28 cellular contexts compared by ENCODE assay signal in the genomic region with DNA sequence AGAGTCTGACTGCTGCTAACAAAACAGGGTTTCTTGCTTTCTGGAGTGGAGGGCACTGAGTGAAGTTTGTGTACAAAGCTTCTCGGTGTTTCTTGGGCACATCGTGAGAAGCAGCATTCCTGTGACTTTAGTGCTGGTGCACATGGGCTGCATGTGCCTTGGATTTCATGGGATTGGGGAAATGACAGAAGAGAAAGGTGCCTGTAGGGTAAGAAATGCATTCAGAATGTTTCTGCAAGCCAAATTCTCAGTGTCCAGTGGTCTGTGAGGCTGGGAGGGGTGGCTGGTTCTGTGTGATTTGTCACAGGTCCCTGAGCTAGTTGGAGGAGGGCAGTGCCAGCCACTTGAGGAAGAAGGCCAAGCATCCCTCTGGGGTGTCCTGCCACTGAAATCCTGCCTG.
"Had no signal": no experiment of that assay in that cellular context is flagged by ENCODE, and none has a peak within 500 bp of the region (broad histone marks: within the 10 kb centered on the region; RNA-seq: fewer than 3 reads in every experiment).

No MANE protein-coding gene starts in this region.

- H3K9me3 Mint-ChIP-seq: natural killer cell treated with Interleukin-12 subunit alpha and Interleukin-12 subunit beta and Interleukin-15 and Interleukin-18, amount 100 ng/mL, for 72 hours; neural progenitor cell; stimulated activated naive CD8-positive, alpha-beta T cell treated with anti-CD3 and anti-CD28 coated beads, Interleukin-15, Interleukin-2, amounts not matched to agents 100 ng/mL and 50 ng/mL, for 24 hours; type B pancreatic cell had no signal

- DNase-seq: naive B cell; naive thymus-derived CD8-positive, alpha-beta T cell; occipital lobe; ovary; posterior cingulate gyrus; psoas muscle; right cardiac atrium; right lobe of liver; sigmoid colon; small intestine; stimulated activated CD4-positive, alpha-beta T cell treated with anti-CD3 and anti-CD28 coated beads, Interleukin-15, amount 100 ng/mL, for 24 hours; stimulated activated CD4-positive, alpha-beta T cell treated with anti-CD3 and anti-CD28 coated beads, Interleukin-2, amount 100 ng/mL, for 24 hours; stimulated activated CD4-positive, alpha-beta T cell treated with anti-CD3 and anti-CD28 coated beads, Interleukin-2, amount 100 ng/mL, for 48 hours; stimulated activated CD4-positive, alpha-beta T cell treated with anti-CD3 and anti-CD28 coated beads, Interleukin-4, amount 100 ng/mL, for 24 hours; stimulated activated naive B cell treated with anti-CD40 and anti-IgM and Interleukin-4, amounts not matched to agents 10 μg/mL and 1 μg/mL and 100 μg/mL, for 72 hours; stimulated activated naive CD4-positive, alpha-beta T cell treated with Interleukin-2 at 50 U/mL for 16 hours; stomach; tibial artery; transverse colon; upper lobe of right lung; uterus had no signal

- H3K36me3 Mint-ChIP-seq: naive B cell; natural killer cell treated with Interleukin-12 subunit alpha and Interleukin-12 subunit beta and Interleukin-15 and Interleukin-18, amount 100 ng/mL, for 72 hours; neural progenitor cell; stimulated activated effector memory CD8-positive, alpha-beta T cell treated with anti-CD3 and anti-CD28 coated beads, Interleukin-12 subunit alpha, Interleukin-12 subunit beta, amount 100 ng/mL, for 72 hours; stimulated activated naive B cell treated with anti-CD40 and anti-IgM and Interleukin-4, amounts not matched to agents 10 μg/mL and 1 μg/mL and 100 μg/mL, for 72 hours had no signal

- H3K4me3 Mint-ChIP-seq: naive B cell; naive thymus-derived CD8-positive, alpha-beta T cell; natural killer cell treated with Interleukin-12 subunit alpha and Interleukin-12 subunit beta and Interleukin-15 and Interleukin-18, amount 100 ng/mL, for 72 hours; neural progenitor cell; stimulated activated effector memory CD8-positive, alpha-beta T cell treated with anti-CD3 and anti-CD28 coated beads, Interleukin-12 subunit alpha, Interleukin-12 subunit beta, amount 100 ng/mL, for 72 hours; stimulated activated naive B cell treated with anti-CD40 and anti-IgM and Interleukin-4, amounts not matched to agents 10 μg/mL and 1 μg/mL and 100 μg/mL, for 72 hours; stimulated activated naive CD8-positive, alpha-beta T cell treated with anti-CD3 and anti-CD28 coated beads, Interleukin-15, Interleukin-2, amounts not matched to agents 100 ng/mL and 50 ng/mL, for 24 hours; type B pancreatic cell had no signal

- H3K27me3 Mint-ChIP-seq: stimulated activated naive CD8-positive, alpha-beta T cell treated with anti-CD3 and anti-CD28 coated beads, Interleukin-15, Interleukin-2, amounts not matched to agents 100 ng/mL and 50 ng/mL, for 24 hours; type B pancreatic cell had no signal

- H3K9me3 ChIP-seq: ovary, right lobe of liver, sigmoid colon, stomach, thoracic aorta, tibial artery, transverse colon, upper lobe of right lung, uterus had no signal

- H3K27ac Mint-ChIP-seq: natural killer cell treated with Interleukin-12 subunit alpha and Interleukin-12 subunit beta and Interleukin-15 and Interleukin-18, amount 100 ng/mL, for 72 hours; neural progenitor cell; stimulated activated effector memory CD8-positive, alpha-beta T cell treated with anti-CD3 and anti-CD28 coated beads, Interleukin-12 subunit alpha, Interleukin-12 subunit beta, amount 100 ng/mL, for 72 hours; stimulated activated naive B cell treated with anti-CD40 and anti-IgM and Interleukin-4, amounts not matched to agents 10 μg/mL and 1 μg/mL and 100 μg/mL, for 72 hours; stimulated activated naive CD8-positive, alpha-beta T cell treated with anti-CD3 and anti-CD28 coated beads, Interleukin-15, Interleukin-2, amounts not matched to agents 100 ng/mL and 50 ng/mL, for 24 hours; type B pancreatic cell had no signal

- H3K27me3 ChIP-seq: neural progenitor cell, ovary, right lobe of liver, sigmoid colon, tibial artery, transverse colon, uterus had no signal

- H3K36me3 ChIP-seq: neural progenitor cell, ovary, right lobe of liver, sigmoid colon, stomach, thoracic aorta, tibial artery, transverse colon, upper lobe of right lung, uterus had no signal

- H3K4me1 Mint-ChIP-seq: naive B cell; naive thymus-derived CD8-positive, alpha-beta T cell; stimulated activated effector memory CD8-positive, alpha-beta T cell treated with anti-CD3 and anti-CD28 coated beads, Interleukin-12 subunit alpha, Interleukin-12 subunit beta, amount 100 ng/mL, for 72 hours; stimulated activated naive B cell treated with anti-CD40 and anti-IgM and Interleukin-4, amounts not matched to agents 10 μg/mL and 1 μg/mL and 100 μg/mL, for 72 hours had no signal

- H3K4me1 ChIP-seq: neural progenitor cell, parathyroid adenoma, psoas muscle, right lobe of liver, stomach, tibial artery, transverse colon, upper lobe of right lung, uterus had no signal

- H3K4me3 ChIP-seq: neural progenitor cell, ovary, psoas muscle, right lobe of liver, sigmoid colon, stomach, thoracic aorta, tibial artery, transverse colon, upper lobe of right lung, uterus had no signal

- H3K27ac ChIP-seq: neural progenitor cell, ovary, parathyroid adenoma, psoas muscle, right lobe of liver, sigmoid colon, stomach, thoracic aorta, tibial artery, transverse colon, upper lobe of right lung, uterus had no signal
